20 cellular contexts compared by ENCODE assay signal in the genomic region with DNA sequence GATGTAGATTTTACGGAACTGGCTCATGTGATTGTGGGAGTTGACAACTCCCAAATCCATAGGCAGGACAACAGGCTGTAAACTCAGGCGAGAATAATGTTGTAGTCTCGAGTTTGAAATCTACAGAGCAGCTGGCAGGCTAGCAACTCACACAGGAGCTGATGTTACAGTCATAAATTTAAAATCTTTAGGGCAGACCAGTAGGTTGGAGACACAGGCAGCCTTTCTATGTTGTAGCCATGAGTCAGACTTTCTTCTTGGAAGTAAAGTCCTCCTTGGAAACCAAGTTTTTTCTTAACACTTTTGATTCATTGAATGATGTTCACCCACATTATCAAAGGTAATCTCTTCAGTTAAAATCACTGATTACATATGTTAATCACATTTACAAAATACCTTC.
DNase-seq lines count a peak whose midpoint lies in the region; ATAC-seq, FAIRE-seq and TF ChIP-seq lines count a peak whose summit lies in the region.
"Had no signal": no experiment of that assay in that cellular context is flagged by ENCODE, and none has a peak within 500 bp of the region (broad histone marks: within the 10 kb centered on the region; RNA-seq: fewer than 3 reads in every experiment).

No MANE protein-coding gene starts in this region.

- no peaks in the 10 kb centered on the region for H3K79me2 ChIP-seq in endothelial cell of umbilical vein (ENCODE audit: control insufficient read depth, insufficient read depth, low read length)

- no peak for TF ChIP-seq CTCF in AG10803 (conservative IDR thresholded peaks at IDR 0.05; ENCODE audit: low read length)
- TF ChIP-seq CTCF in endothelial cell of umbilical vein (IDR thresholded peaks at IDR 0.05; ENCODE audit: extremely low read depth in 1 of 2, insufficient read depth in 1 of 2, low read depth in 1 of 2, low read length in 2 of 2) = no peak

- no peak for TF ChIP-seq POLR2A in endothelial cell of umbilical vein (IDR thresholded peaks at IDR 0.05; ENCODE audit: low read depth, low read length)

- ATAC-seq in GM21717 (IDR thresholded peaks at IDR 0.05; ENCODE audit: unreplicated experiment) (no peak), GM18907 (IDR thresholded peaks at IDR 0.05; ENCODE audit: unreplicated experiment) (no peak)
- ATAC-seq: left ventricle myocardium superior had no signal

- FAIRE-seq in endothelial cell of umbilical vein (lab: Jason Lieb, UNC) = no peak
- FAIRE-seq: D721Med had no signal

- H3K4me1 ChIP-seq in endothelial cell of umbilical vein (ENCODE audit: control insufficient read depth, extremely low read depth, insufficient read depth, low read length) = peaks cover 12% of the 10 kb centered on the region
- H3K4me1 ChIP-seq: uterus had no signal

- dilution Hi-C loops in endothelial cell of umbilical vein (cut with MboI; ENCODE audit: extremely low pct_ligation_motif_present, low sequenced_read_pairs) = no loop called here

- H3K9me1 ChIP-seq in endothelial cell of umbilical vein (replicated peaks; ENCODE audit: control insufficient read depth, extremely low read depth, insufficient read depth, low read length) = no peaks in the 10 kb centered on the region

- no peak overlapping the region for H3K9ac ChIP-seq in endothelial cell of umbilical vein (replicated peaks; ENCODE audit: extremely low read depth, insufficient read depth, low read length)

- no peak overlapping the region for H2AFZ ChIP-seq in endothelial cell of umbilical vein (ENCODE audit: low read depth, low read length)

- POLR2A ChIA-PET in endothelial cell of umbilical vein (lab: Charles Lee) = no interaction called here

- intact Hi-C loops in endothelial cell of umbilical vein (cut with micrococcal nuclease) = loop anchor here (5.0 kb wide), 1 partner anchor 75 kb away; no protein-coding TSS in a partner anchor

- no TSS peak for BruUV-seq in endothelial cell of umbilical vein (replicated peaks; lab: Mats Ljungman, UMichigan)

- no peaks in the 10 kb centered on the region for H3K36me3 ChIP-seq in endothelial cell of umbilical vein (ENCODE audit: control insufficient read depth in 2 of 2, extremely low read depth in 1 of 2, insufficient read depth in 2 of 2, low read length in 2 of 2)
- H3K36me3 ChIP-seq: neutrophil, uterus had no signal

- no peaks in the 10 kb centered on the region for H4K20me1 ChIP-seq in endothelial cell of umbilical vein (replicated peaks; ENCODE audit: control insufficient read depth, extremely low read depth, insufficient read depth, low read length)

- H3K27ac ChIP-seq in endothelial cell of umbilical vein (ENCODE audit: insufficient read depth, low read depth, low read length) = no peak overlapping the region
- H3K27ac ChIP-seq: neutrophil, uterus had no signal

- CTCF ChIA-PET in endothelial cell of umbilical vein (lab: Charles Lee) = interaction anchor here (1.0 to 1.4 kb wide), 3 partner anchors 24 to 87 kb away, joined by 3 to 5 read pairs (median 3); no protein-coding TSS in a partner anchor

- H3K4me3 ChIP-seq in AG10803 (ENCODE audit: low read length) (no peak overlapping the region), endothelial cell of umbilical vein (replicated peaks in 1 of 3; ENCODE audit: insufficient read depth in 1 of 3, low read depth in 1 of 3, low read length in 3 of 3) (no peak overlapping the region)
- H3K4me3 ChIP-seq: uterus had no signal

- DNase-seq in AG10803 (ENCODE audit: low read depth) (peak; percentile 2), M059J (ENCODE audit: low read depth) (peak; percentile 63), endothelial cell of umbilical vein (ENCODE audit: low read depth, low spot score) (peak; percentile 39), left kidney (ENCODE audit: low read depth, low spot score) (peak; percentile 16), SHP77 treated with DMSO at 0.1 percent for 48 hours (lab: John Stamatoyannopoulos, UW) (no peak)
- no peak for DNase-seq in stimulated activated CD4-positive, alpha-beta T cell treated with anti-CD3 and anti-CD28 coated beads, Interleukin-4, amount 100 ng/mL, for 4 hours
- DNase-seq: activated CD4-positive, alpha-beta T cell treated with anti-CD3 and anti-CD28 coated beads for 48 hours; activated naive CD8-positive, alpha-beta T cell treated with anti-CD3 and anti-CD28 coated beads for 36 hours; C1 segment of cervical spinal cord; erythroblast; left ventricle myocardium superior; NCI-H1694 treated with DMSO at 0.1 percent for 48 hours; SIG-M5; stimulated activated CD4-positive, alpha-beta T cell treated with anti-CD3 and anti-CD28 coated beads, Interleukin-12 subunit alpha, Interleukin-12 subunit beta, amount 100 ng/mL, for 4 hours; stimulated activated CD8-positive, alpha-beta memory T cell treated with anti-CD3 and anti-CD28 coated beads, Interleukin-4, amount 100 ng/mL, for 48 hours; uterus had no signal

- no peak overlapping the region for H3K4me2 ChIP-seq in endothelial cell of umbilical vein (ENCODE audit: insufficient read depth, low read length)

- H3K27me3 ChIP-seq in endothelial cell of umbilical vein (ENCODE audit: control insufficient read depth in 2 of 2, insufficient read depth in 2 of 2, low read length in 2 of 2) = no peaks in the 10 kb centered on the region
- H3K27me3 ChIP-seq: neutrophil, uterus had no signal

- H3K9me3 ChIP-seq in endothelial cell of umbilical vein (replicated peaks; ENCODE audit: control insufficient read depth, insufficient read depth, low read length) = no peaks in the 10 kb centered on the region
- H3K9me3 ChIP-seq: neutrophil, uterus had no signal

TF ChIP-seq in endothelial cell of umbilical vein, 7 proteins besides CTCF, POLR2A, EP300 and RAD21:
- TF ChIP-seq MYC (IDR thresholded peaks at IDR 0.05; ENCODE audit: low read depth, low read length) (no peak), JUN (IDR thresholded peaks at IDR 0.05; ENCODE audit: borderline replicate concordance, insufficient read depth, insufficient read length, low read depth) (no peak), POLR2AphosphoS5 (IDR thresholded peaks at IDR 0.05; ENCODE audit: insufficient read depth, low read depth, low read length) (no peak), EZH2 (IDR thresholded peaks at IDR 0.05; ENCODE audit: borderline replicate concordance, low read depth, low read length, severe bottlenecking) (no peak), GATA2 (IDR thresholded peaks at IDR 0.05; ENCODE audit: insufficient read depth, insufficient read length, low read depth, low read length) (peak; percentile 21), FOS (IDR thresholded peaks at IDR 0.05; ENCODE audit: borderline replicate concordance, insufficient read depth, low read length) (peak; percentile 79)
- TF ChIP-seq, protein P1, sequence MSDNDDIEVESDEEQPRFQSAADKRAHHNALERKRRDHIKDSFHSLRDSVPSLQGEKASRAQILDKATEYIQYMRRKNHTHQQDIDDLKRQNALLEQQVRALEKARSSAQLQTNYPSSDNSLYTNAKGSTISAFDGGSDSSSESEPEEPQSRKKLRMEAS (IDR thresholded peaks at IDR 0.05; ENCODE audit: insufficient read depth, insufficient read length) = no peak

Comparison
In these comparisons a context has a peak if more than half of its experiments do, and no peak if none do; other contexts are left out.
1. DNase-seq: peak in AG10803 (single experiment), M059J (single experiment), endothelial cell of umbilical vein (single experiment) and left kidney (single experiment); none in SHP77 treated with DMSO at 0.1 percent for 48 hours (single experiment) and stimulated activated CD4-positive, alpha-beta T cell treated with anti-CD3 and anti-CD28 coated beads, Interleukin-4, amount 100 ng/mL, for 4 hours (0 of 2).